In genomic region chr7:116687801-116688201, GRCh38 we compare ENCODE assay signal across 14 cellular contexts. TPM values are rescaled to one million over a fixed set of nuclear protein-coding genes. Genes with fewer than 3 reads are reported as not detected.
A peak's percentile ranks its signal among the peaks of the same experiment; 100 is the strongest.
DNase-seq lines count a peak whose midpoint lies in the region; ATAC-seq, FAIRE-seq and TF ChIP-seq lines count a peak whose summit lies in the region.
"Had no signal": no experiment of that assay in that cellular context is flagged by ENCODE, and none has a peak within 500 bp of the region (broad histone marks: within the 10 kb centered on the region; RNA-seq: fewer than 3 reads in every experiment).

No MANE protein-coding gene starts in this region.

- no peak for TF ChIP-seq POLR2A in GM12892 (IDR thresholded peaks at IDR 0.05; ENCODE audit: low read depth, low read length)

- no peaks in the 10 kb centered on the region for H3K9me2 ChIP-seq in PC-3 (replicated peaks; ENCODE audit: low read length)

- H3K36me3 Mint-ChIP-seq in activated naive CD4-positive, alpha-beta T cell treated with anti-CD3 and anti-CD28 coated beads, Interleukin-2, amount 50 U/mL, for 72 hours, result no peaks in the 10 kb centered on the region
- H3K36me3 Mint-ChIP-seq: CD4-positive, alpha-beta memory T cell had no signal

- no TSS peak for BruUV-seq in PC-3 (replicated peaks; lab: Mats Ljungman, UMichigan)

- H3K9me3 ChIP-seq in PC-3 (ENCODE audit: low read length), result no peaks in the 10 kb centered on the region
- no peaks in the 10 kb centered on the region for H3K9me3 ChIP-seq in osteoblast (ENCODE audit: low read depth, low read length)
- H3K9me3 ChIP-seq: colonic mucosa had no signal

- DNase-seq in Daoy (ENCODE audit: low read depth) (peak; percentile 93), PC-3 (peak; percentile 88), epithelial cell of proximal tubule (ENCODE audit: low read depth) (peak; percentile 70), osteoblast (ENCODE audit: insufficient read length, low spot score, missing footprints) (no peak), GM12892 (ENCODE audit: insufficient read length) (no peak), NCI-H2029 treated with DMSO at 0.1 percent for 48 hours (lab: John Stamatoyannopoulos, UW) (no peak)
- DNase-seq in activated naive CD4-positive, alpha-beta T cell treated with anti-CD3 and anti-CD28 coated beads, Interleukin-2, amount 50 U/mL, for 72 hours (ENCODE audit: low spot score in 2 of 2), result no peak
- DNase-seq: CD4-positive, alpha-beta memory T cell; colonic mucosa; NCI-H446 treated with DMSO at 0.1 percent for 48 hours; stimulated activated CD4-positive, alpha-beta T cell treated with anti-CD3 and anti-CD28 coated beads, Interleukin-12 subunit alpha, Interleukin-12 subunit beta, amount 100 ng/mL, for 4 hours had no signal

- TF ChIP-seq CTCF in PC-3 (conservative IDR thresholded peaks at IDR 0.05; ENCODE audit: low read depth, low read length) (no peak), epithelial cell of proximal tubule (conservative IDR thresholded peaks at IDR 0.05; ENCODE audit: low read depth, low read length) (no peak), osteoblast (IDR thresholded peaks at IDR 0.05; ENCODE audit: extremely low read depth, low read depth, low read length) (no peak)

- H3K79me2 ChIP-seq in PC-3 (ENCODE audit: low read length), result peaks cover 88% of the 10 kb centered on the region
- H3K79me2 ChIP-seq in osteoblast (ENCODE audit: insufficient read depth, low read length), result peaks cover 71% of the 10 kb centered on the region

- H3K4me3 ChIP-seq in PC-3 (ENCODE audit: low read length) (peak overlapping the region; percentile 25), epithelial cell of proximal tubule (ENCODE audit: low read depth, low read length) (peak overlapping the region; percentile 27), osteoblast (ENCODE audit: insufficient read depth, low read length) (peak overlapping the region; percentile 35)
- H3K4me3 ChIP-seq: colonic mucosa had no signal

- peaks cover 23% of the 10 kb centered on the region for H3F3A ChIP-seq in PC-3 (ENCODE audit: low read length, unreplicated experiment)

- H3K27ac Mint-ChIP-seq in activated naive CD4-positive, alpha-beta T cell treated with anti-CD3 and anti-CD28 coated beads, Interleukin-2, amount 50 U/mL, for 72 hours, result no peak overlapping the region
- H3K27ac Mint-ChIP-seq: CD4-positive, alpha-beta memory T cell; T-helper 1 cell treated with Interleukin-12 subunit alpha and Interleukin-12 subunit beta and Interleukin-4 antibody, amounts not matched to agents 30 μg/mL and 1 μg/mL, for 36 hours had no signal

- no peaks in the 10 kb centered on the region for H3K27me3 ChIP-seq in PC-3 (ENCODE audit: low read length)
- no peaks in the 10 kb centered on the region for H3K27me3 ChIP-seq in osteoblast (ENCODE audit: insufficient read depth, low read length)
- H3K27me3 ChIP-seq: colonic mucosa had no signal

- H4K20me1 ChIP-seq in PC-3 (ENCODE audit: low read length), result no peaks in the 10 kb centered on the region
- H4K20me1 ChIP-seq in osteoblast (ENCODE audit: insufficient read depth, low read length), result no peaks in the 10 kb centered on the region

- H3K4me2 ChIP-seq in PC-3 (ENCODE audit: low read length) (peak overlapping the region; percentile 72), osteoblast (ENCODE audit: insufficient read depth, low read length) (peak overlapping the region; percentile 68)

- POLR2A ChIA-PET in PC-3 (lab: Charles Lee; ENCODE audit: unreplicated experiment), result interaction anchor here (1.1 kb wide), 1 partner anchor 470 kb away, joined by 6 read pairs; no protein-coding TSS in a partner anchor

- intact Hi-C loops in PC-3 (cut with micrococcal nuclease), result no loop called here

- peaks cover 64% of the 10 kb centered on the region for H3K4me1 ChIP-seq in PC-3 (ENCODE audit: insufficient read depth, low read length)
- peaks cover 55% of the 10 kb centered on the region for H3K4me1 ChIP-seq in osteoblast (ENCODE audit: insufficient read depth, low read length)

- peak overlapping the region; percentile 60 for H3K9ac ChIP-seq in PC-3 (ENCODE audit: low read length)

- peak overlapping the region; percentile 89 for H3K27ac ChIP-seq in PC-3 (ENCODE audit: low read length)
- peak overlapping the region; percentile 64 for H3K27ac ChIP-seq in osteoblast (ENCODE audit: low read depth, low read length)
- H3K27ac ChIP-seq: colonic mucosa had no signal

- H2AFZ ChIP-seq in PC-3 (ENCODE audit: low read length), result 0 out of 2 replicates have a peak overlapping the region, but pooled peaks have one; percentile 19
- peak overlapping the region; percentile 52 for H2AFZ ChIP-seq in osteoblast (ENCODE audit: low read length)

- ATAC-seq in PC-3 (peak; percentile 54), HG03469 (IDR thresholded peaks at IDR 0.05; ENCODE audit: unreplicated experiment) (no peak)
- no peak for ATAC-seq in activated naive CD4-positive, alpha-beta T cell treated with anti-CD3 and anti-CD28 coated beads, Interleukin-2, amount 50 U/mL, for 72 hours

- H3K9me3 Mint-ChIP-seq in activated naive CD4-positive, alpha-beta T cell treated with anti-CD3 and anti-CD28 coated beads, Interleukin-2, amount 50 U/mL, for 72 hours, result peaks cover 8 to 13% of the 10 kb centered on the region in 2 donors

- FAIRE-seq in GM12892 (lab: Jason Lieb, UNC), result no peak
- FAIRE-seq: GM18507 had no signal

- H3K36me3 ChIP-seq in PC-3 (ENCODE audit: low read depth, low read length), result peaks cover 17% of the 10 kb centered on the region; the same call in 1 of the 2 replicates
- H3K36me3 ChIP-seq in osteoblast (ENCODE audit: insufficient read depth, low read length), result no peaks in the 10 kb centered on the region
- H3K36me3 ChIP-seq: colonic mucosa had no signal

- CTCF ChIA-PET in PC-3 (lab: Charles Lee), result interaction anchor here (0.6 kb wide), 1 partner anchor 89 kb away, joined by 5 read pairs; no protein-coding TSS in a partner anchor

RNA-seq across cellular contexts. Expression of gene MET, which starts 15.8 kb away (rescaled TPM):
- 191 and 209 TPM in 2 replicates for total RNA-seq in Daoy (2014; rRNA removed; shearing (Covaris generic))
- total RNA-seq in PC-3 (2014; rRNA removed) (109 and 118 TPM in 2 replicates), epithelial cell of proximal tubule (155 and 164 TPM in 2 replicates), osteoblast (55.0 and 61.9 TPM in 2 replicates)
- polyA plus RNA-seq in GM12892 (2012; ENCODE audit: missing spikeins), result 0.25 TPM
- under 1 TPM in 1 of 2 donors, not detected in 1; 0.88 TPM for total RNA-seq in activated naive CD4-positive, alpha-beta T cell treated with anti-CD3 and anti-CD28 coated beads, Interleukin-2, amount 50 U/mL, for 72 hours
- polyA plus RNA-seq: CD4-positive, alpha-beta memory T cell had no signal

Comparison
In these comparisons a context has a peak if more than half of its experiments do, and no peak if none do; other contexts are left out.
1. DNase-seq: peak in Daoy (single experiment), PC-3 (single experiment) and epithelial cell of proximal tubule (single experiment); none in osteoblast (single experiment), GM12892 (single experiment), NCI-H2029 treated with DMSO at 0.1 percent for 48 hours (single experiment) and activated naive CD4-positive, alpha-beta T cell treated with anti-CD3 and anti-CD28 coated beads, Interleukin-2, amount 50 U/mL, for 72 hours (0 of 2).
2. RNA of gene MET, which starts 15.8 kb away (total RNA-seq): 191 to 209 TPM in Daoy, 155 to 164 TPM in epithelial cell of proximal tubule, 109 to 118 TPM in PC-3 and 55.0 to 61.9 TPM in osteoblast; 0.88 TPM in activated naive CD4-positive, alpha-beta T cell treated with anti-CD3 and anti-CD28 coated beads, Interleukin-2, amount 50 U/mL, for 72 hours; every median in the first group is over 10 times any median in the second.
3. Peak in every context shown above with its lines, with median percentiles within 50 percentile points of each other: H3K4me3 ChIP-seq.